Comparison of ENCODE assay signal across 21 cellular contexts in genomic region chr1:52599236-52599635, GRCh38. TPM values are rescaled to one million over a fixed set of nuclear protein-coding genes. Genes with fewer than 3 reads are reported as not detected.
"Had no signal": no experiment of that assay in that cellular context is flagged by ENCODE, and none has a peak within 500 bp of the region (broad histone marks: within the 10 kb centered on the region; RNA-seq: fewer than 3 reads in every experiment).

No MANE protein-coding gene starts in this region.

- ATAC-seq: activated CD8-positive, alpha-beta T cell treated with anti-CD3 and anti-CD28 coated beads for 36 hours; activated T-cell treated with anti-CD3 and anti-CD28 coated beads, Interleukin-2, amount 50 U/mL, for 72 hours; PC-3 had no signal

- H3K4me3 ChIP-seq: K562, SK-N-MC had no signal

- FAIRE-seq: K562 had no signal

- H3K36me3 ChIP-seq: brain microvascular endothelial cell had no signal

- DNase-seq: activated CD4-positive, alpha-beta T cell treated with anti-CD3 and anti-CD28 coated beads, Interleukin-2, amount 50 U/mL, for 1 hour; activated CD4-positive, CD25-positive, alpha-beta regulatory T cell; activated CD8-positive, alpha-beta memory T cell treated with anti-CD3 and anti-CD28 coated beads, Interleukin-2, amount 50 U/mL, for 4 hours; activated CD8-positive, alpha-beta T cell treated with anti-CD3 and anti-CD28 coated beads for 36 hours; activated gamma-delta T cell treated with Interleukin-2 at 50 U/mL for 16 hours; activated naive CD4-positive, alpha-beta T cell treated with anti-CD3 and anti-CD28 coated beads, Interleukin-2, amount 10 ng/mL, durations not matched to agents 7 days and 5 days; activated naive CD8-positive, alpha-beta T cell treated with anti-CD3 and anti-CD28 coated beads for 36 hours; activated T-cell treated with anti-CD3 and anti-CD28 coated beads, Interleukin-2, amount 50 U/mL, for 72 hours; brain microvascular endothelial cell; Karpas-422; NCI-H1105 treated with DMSO at 0.1 percent for 48 hours; NCI-H146; NCI-H187 treated with DMSO at 0.1 percent for 48 hours; NCI-H2081 treated with DMSO at 0.1 percent for 48 hours; NCI-H446; PC-3; SIG-M5; T-helper 1 cell had no signal

- H3K27ac ChIP-seq: brain microvascular endothelial cell, SK-N-MC, VCaP had no signal

- H3K27me3 ChIP-seq: brain microvascular endothelial cell had no signal

RNA-seq across cellular contexts. Expression of gene GPX7, which starts 2.9 kb away (rescaled TPM):
- total RNA-seq: K562, PC-3 had no signal

RNA-seq across cellular contexts. Expression of gene SHISAL2A, which starts 33.7 kb away (rescaled TPM):
- total RNA-seq: PC-3 had no signal
- polyA plus RNA-seq: K562 had no signal
